In the genomic region with DNA sequence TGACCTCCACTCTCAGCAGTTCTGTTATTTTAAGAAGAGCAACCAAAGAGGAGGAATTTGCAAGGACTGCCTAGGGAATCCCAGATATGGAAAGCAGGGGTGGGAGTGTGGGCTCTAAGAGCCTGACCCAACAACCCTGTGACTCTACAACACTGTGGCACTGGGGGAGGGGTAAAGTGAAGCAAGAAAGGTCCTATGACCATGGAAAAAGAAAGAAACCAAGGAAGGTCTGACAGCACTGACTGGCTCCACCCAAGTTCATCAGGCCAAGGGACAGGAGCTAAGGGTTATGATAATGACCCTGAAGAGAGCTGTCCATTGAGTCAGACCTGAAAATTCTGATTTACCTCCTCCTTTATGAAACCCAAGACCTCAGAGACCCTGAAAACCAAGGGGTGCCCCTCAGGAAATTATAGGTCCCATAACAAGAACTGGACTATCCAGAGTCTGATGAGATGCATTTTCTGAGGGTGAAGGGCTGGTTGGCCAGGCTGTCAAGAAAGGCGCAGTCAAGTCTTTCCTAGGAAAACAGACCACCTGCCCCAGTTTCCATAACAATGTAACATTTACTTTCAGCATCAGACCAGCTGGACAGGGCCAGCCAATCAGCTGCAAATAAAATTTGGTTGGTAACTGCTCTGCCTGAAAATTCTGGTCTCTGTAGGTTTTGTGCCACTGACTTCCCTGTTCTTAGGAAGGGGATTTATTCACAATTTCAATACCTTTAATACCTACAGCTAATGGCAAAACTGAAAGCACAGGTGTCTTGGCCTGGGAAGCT, we compare ENCODE assay signal across 19 cellular contexts.
"Had no signal": no experiment of that assay in that cellular context is flagged by ENCODE, and none has a peak within 500 bp of the region (broad histone marks: within the 10 kb centered on the region; RNA-seq: fewer than 3 reads in every experiment).

No MANE protein-coding gene starts in this region.

- FAIRE-seq: colon, pancreas had no signal

- H3K27ac ChIP-seq: breast epithelium, esophagus squamous epithelium, gastrocnemius medialis, pancreas, psoas muscle, right atrium auricular region had no signal

- H3K4me1 ChIP-seq: breast epithelium, esophagus squamous epithelium, gastrocnemius medialis, pancreas, psoas muscle, right atrium auricular region had no signal

- H3K36me3 ChIP-seq: breast epithelium, esophagus squamous epithelium, gastrocnemius medialis, pancreas, right atrium auricular region had no signal

- H3K9me3 ChIP-seq: breast epithelium, esophagus squamous epithelium, gastrocnemius medialis, pancreas, psoas muscle, right atrium auricular region had no signal

- H3K4me3 ChIP-seq: breast epithelium, dorsolateral prefrontal cortex, esophagus squamous epithelium, gastrocnemius medialis, pancreas, psoas muscle, right atrium auricular region had no signal

- DNase-seq: activated B cell treated with CpG ODN at 0.5 μM for 24 hours; activated CD4-positive, alpha-beta T cell treated with anti-CD3 and anti-CD28 coated beads for 4 hours; activated CD4-positive, alpha-beta T cell treated with anti-CD3 and anti-CD28 coated beads, Interleukin-2, amount 50 U/mL, for 48 hours; activated CD8-positive, alpha-beta memory T cell treated with anti-CD3 and anti-CD28 coated beads, Interleukin-2, amount 50 U/mL, for 48 hours; activated naive CD4-positive, alpha-beta T cell; activated naive CD8-positive, alpha-beta T cell treated with anti-CD3 and anti-CD28 coated beads for 36 hours; activated T-cell treated with anti-CD3 and anti-CD28 coated beads, Interleukin-2, amount 50 U/mL, for 4 hours; dorsolateral prefrontal cortex; esophagus squamous epithelium; gastrocnemius medialis; hippocampal formation; kidney glomerular epithelial cell; pancreas; psoas muscle; stimulated activated CD4-positive, alpha-beta T cell treated with anti-CD3 and anti-CD28 coated beads, Interleukin-4, amount 100 ng/mL, for 24 hours; stimulated activated naive CD8-positive, alpha-beta T cell treated with anti-CD3 and anti-CD28 coated beads, Interleukin-15, Interleukin-2, amounts not matched to agents 100 U/mL and 50 U/mL, for 24 hours had no signal

- H3K27me3 ChIP-seq: breast epithelium, dorsolateral prefrontal cortex, esophagus squamous epithelium, gastrocnemius medialis, pancreas, right atrium auricular region had no signal
